ENCODE assay signal across 8 cellular contexts in genomic region chr10:120272350-120272749, GRCh38.
"Had no signal": no experiment of that assay in that cellular context is flagged by ENCODE, and none has a peak within 500 bp of the region (broad histone marks: within the 10 kb centered on the region; RNA-seq: fewer than 3 reads in every experiment).

No MANE protein-coding gene starts in this region.

- H3K9ac ChIP-seq: GM23248 had no signal

- H3K27me3 Mint-ChIP-seq: IgD-negative memory B cell had no signal

- H3K4me3 Mint-ChIP-seq: H9, IgD-negative memory B cell had no signal

- H3K4me1 Mint-ChIP-seq: IgD-negative memory B cell had no signal

- DNase-seq: GM23248, GOT3, H9, HCEC 1CT, KBM-7 had no signal

- FAIRE-seq: H54, HTR-8/SVneo had no signal

- H3K36me3 Mint-ChIP-seq: IgD-negative memory B cell had no signal

- H3K4me3 ChIP-seq: GM23248 had no signal

- H2AFZ ChIP-seq: GM23248 had no signal

- H3K27ac Mint-ChIP-seq: H9, IgD-negative memory B cell had no signal

- H3K27ac ChIP-seq: GM23248 had no signal
